20 cellular contexts compared by ENCODE assay signal in the genomic region with DNA sequence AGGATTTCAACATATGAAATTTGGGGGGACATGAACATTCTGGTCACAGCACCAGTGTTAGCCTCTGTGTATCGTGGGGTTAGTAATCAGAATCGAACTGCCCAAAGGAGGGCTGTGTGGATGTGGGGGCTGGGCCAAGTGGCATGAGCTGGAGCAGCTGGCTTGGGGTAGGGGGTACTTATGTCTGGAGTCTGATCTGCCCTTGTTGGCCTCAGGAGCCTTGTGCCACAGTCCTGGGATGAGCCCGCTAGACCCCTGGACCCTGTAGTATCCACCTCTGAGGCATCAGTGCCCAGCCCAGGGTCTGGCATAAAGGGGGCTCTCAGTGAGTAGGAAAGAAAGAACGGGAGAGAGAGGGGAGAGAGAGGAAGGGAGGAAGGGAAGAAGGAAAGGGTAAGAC.
DNase-seq lines count a peak whose midpoint lies in the region; ATAC-seq and TF ChIP-seq lines count a peak whose summit lies in the region.
"Had no signal": no experiment of that assay in that cellular context is flagged by ENCODE, and none has a peak within 500 bp of the region (broad histone marks: within the 10 kb centered on the region; RNA-seq: fewer than 3 reads in every experiment).

No MANE protein-coding gene starts in this region.

- H3F3A ChIP-seq in PC-3 (ENCODE audit: low read length, unreplicated experiment) = no peaks in the 10 kb centered on the region

- no peak overlapping the region for H3K9ac ChIP-seq in skeletal muscle tissue (ENCODE audit: low read depth in 1 of 3, low read length in 3 of 3)
- no peak overlapping the region for H3K9ac ChIP-seq in PC-3 (ENCODE audit: low read length)

- intact Hi-C loops in Right ventricle myocardium inferior (cut with DNase I) = loop anchor here (5.0 kb wide), 1 partner anchor 69 kb away; the partner anchor contains the start of gene LRRC32
- intact Hi-C loops in Right ventricle myocardium superior (cut with DNase I) = no loop called here
- intact Hi-C loops in PC-3 (cut with micrococcal nuclease) = no loop called here

- ATAC-seq in Right ventricle myocardium inferior (no peak), Right ventricle myocardium superior (ENCODE audit: poor library complexity) (no peak), HG02759 (IDR thresholded peaks at IDR 0.05; ENCODE audit: unreplicated experiment) (no peak), PC-3 (no peak)
- ATAC-seq: activated CD8-positive, alpha-beta T cell treated with anti-CD3 and anti-CD28 coated beads, Interleukin-2, amount 10 ng/mL, durations not matched to agents 7 days and 5 days; activated naive CD4-positive, alpha-beta T cell treated with anti-CD3 and anti-CD28 coated beads, Interleukin-2, amount 50 U/mL, for 72 hours; body of pancreas had no signal

- no peak overlapping the region for H3K4me3 ChIP-seq in hepatocyte
- no peak overlapping the region for H3K4me3 ChIP-seq in skeletal muscle tissue (ENCODE audit: low read length in 3 of 3)
- no peak overlapping the region for H3K4me3 ChIP-seq in PC-3 (ENCODE audit: low read length)
- H3K4me3 ChIP-seq: body of pancreas, coronary artery, SJCRH30 had no signal

- 91% methylated on average over 4 of the region's 4 CpGs for WGBS in hepatocyte (ENCODE audit: low lambda C conversion rate, missing lambda C conversion rate)

- H2AFZ ChIP-seq in hepatocyte = no peak overlapping the region
- no peak overlapping the region for H2AFZ ChIP-seq in PC-3 (ENCODE audit: low read length)

- no peak for TF ChIP-seq CTCF in hepatocyte (IDR thresholded peaks at IDR 0.05; ENCODE audit: poor library complexity)
- no peak for TF ChIP-seq CTCF in PC-3 (conservative IDR thresholded peaks at IDR 0.05; ENCODE audit: low read depth, low read length)

- H3K9me2 ChIP-seq in hepatocyte (replicated peaks; ENCODE audit: insufficient read depth) (no peaks in the 10 kb centered on the region), PC-3 (replicated peaks; ENCODE audit: low read length) (no peaks in the 10 kb centered on the region)

- POLR2A ChIA-PET in PC-3 (lab: Charles Lee; ENCODE audit: unreplicated experiment) = no interaction called here

- CTCF ChIA-PET in PC-3 (lab: Charles Lee) = no interaction called here

- H3K4me2 ChIP-seq in hepatocyte (no peak overlapping the region), PC-3 (ENCODE audit: low read length) (no peak overlapping the region)

- peak overlapping the region; percentile 80 for H3K27ac ChIP-seq in hepatocyte
- peak overlapping the region; percentile 40 for H3K27ac ChIP-seq in skeletal muscle tissue (ENCODE audit: low read depth, low read length)
- H3K27ac ChIP-seq in caudate nucleus (ENCODE audit: low read depth, low read length) = no peak overlapping the region
- no peak overlapping the region for H3K27ac ChIP-seq in PC-3 (ENCODE audit: low read length)
- H3K27ac ChIP-seq: SJCRH30 had no signal

- DNase-seq in Right ventricle myocardium inferior (ENCODE audit: missing footprints) (peak; percentile 33), Right ventricle myocardium superior (no peak), hepatocyte (ENCODE audit: low spot score) (no peak), nucleus accumbens (lab: John Stamatoyannopoulos, UW) (no peak), caudate nucleus (lab: John Stamatoyannopoulos, UW) (no peak), PC-3 (no peak)
- DNase-seq: activated T-cell treated with anti-CD3 and anti-CD28 coated beads, Interleukin-2, amount 50 U/mL, for 48 hours; body of pancreas; DMS 273 treated with DMSO at 0.1 percent for 48 hours; GDM1; midbrain; NCI-H1417; NCI-H2171; SJCRH30; stimulated activated naive CD4-positive, alpha-beta T cell had no signal

- H3K4me1 ChIP-seq in hepatocyte (ENCODE audit: insufficient read depth) = peaks cover 19% of the 10 kb centered on the region
- peaks cover 28 to 45% (median 35%) of the 10 kb centered on the region in 3 donors for H3K4me1 ChIP-seq in skeletal muscle tissue (ENCODE audit: control insufficient read depth in 3 of 3, insufficient read depth in 3 of 3, low read length in 3 of 3)
- H3K4me1 ChIP-seq in PC-3 (ENCODE audit: insufficient read depth, low read length) = peaks cover 5% of the 10 kb centered on the region; the same call in 1 of the 2 replicates

- no peaks in the 10 kb centered on the region for H3K27me3 ChIP-seq in hepatocyte
- H3K27me3 ChIP-seq in skeletal muscle tissue (ENCODE audit: control insufficient read depth in 3 of 3, insufficient read depth in 3 of 3, low read length in 3 of 3) = no peaks in the 10 kb centered on the region
- no peaks in the 10 kb centered on the region for H3K27me3 ChIP-seq in PC-3 (ENCODE audit: low read length)
- H3K27me3 ChIP-seq: body of pancreas, SJCRH30 had no signal

- H3K79me2 ChIP-seq in hepatocyte (no peaks in the 10 kb centered on the region), PC-3 (ENCODE audit: low read length) (no peaks in the 10 kb centered on the region)

- H3K36me3 ChIP-seq in hepatocyte (replicated peaks; ENCODE audit: insufficient read depth, low read depth) (no peaks in the 10 kb centered on the region), skeletal muscle tissue (ENCODE audit: control insufficient read depth in 3 of 3, insufficient read depth in 3 of 3, low read length in 3 of 3) (no peaks in the 10 kb centered on the region), PC-3 (ENCODE audit: low read depth, low read length) (no peaks in the 10 kb centered on the region)
- H3K36me3 ChIP-seq: SJCRH30 had no signal

- H4K20me1 ChIP-seq in hepatocyte (ENCODE audit: insufficient read depth, poor library complexity, severe bottlenecking) (no peaks in the 10 kb centered on the region), PC-3 (ENCODE audit: low read length) (no peaks in the 10 kb centered on the region)

- no TSS peak for BruUV-seq in PC-3 (replicated peaks; lab: Mats Ljungman, UMichigan)

- no peaks in the 10 kb centered on the region for H3K9me3 ChIP-seq in hepatocyte (ENCODE audit: low read depth)
- H3K9me3 ChIP-seq in skeletal muscle tissue (ENCODE audit: control insufficient read depth in 3 of 3, low read length in 3 of 3) = no peaks in the 10 kb centered on the region
- H3K9me3 ChIP-seq in PC-3 (ENCODE audit: low read length) = no peaks in the 10 kb centered on the region
- H3K9me3 ChIP-seq: body of pancreas, SJCRH30 had no signal

Comparison
In these comparisons a context has a peak if more than half of its experiments do, and no peak if none do; other contexts are left out.
1. H3K27ac ChIP-seq: peak in hepatocyte (single experiment) and skeletal muscle tissue (single experiment); none in caudate nucleus (single experiment) and PC-3 (single experiment).